In genomic region chr6:118042855-118043254, GRCh38 we compare ENCODE assay signal across 21 cellular contexts.
"Had no signal": no experiment of that assay in that cellular context is flagged by ENCODE, and none has a peak within 500 bp of the region (broad histone marks: within the 10 kb centered on the region; RNA-seq: fewer than 3 reads in every experiment).

No MANE protein-coding gene starts in this region.

- H3K4me3 ChIP-seq: adrenal gland, cardiac muscle cell, esophagus squamous epithelium, left ventricle myocardium inferior, right lobe of liver, stomach, vagina had no signal

- H3K9me3 Mint-ChIP-seq: activated naive CD4-positive, alpha-beta T cell treated with anti-CD3 and anti-CD28 coated beads, Interleukin-2, amount 50 U/mL, for 72 hours; activated T-helper 1 cell treated with anti-CD3 and anti-CD28 coated beads, Interleukin-12 subunit alpha, Interleukin-12 subunit beta, Interleukin-2, Interleukin-4 antibody, amounts not matched to agents 30 ng/mL and 10 ng/mL and 1 ng/mL, durations not matched to agents 14 hours and 24 hours and 36 hours; effector memory CD8-positive, alpha-beta T cell; stimulated activated effector memory CD8-positive, alpha-beta T cell treated with anti-CD3 and anti-CD28 coated beads, Interleukin-12 subunit alpha, Interleukin-12 subunit beta, amount 100 ng/mL, for 72 hours; WTC11 had no signal

- DNase-seq: activated CD4-positive, alpha-beta T cell treated with anti-CD3 and anti-CD28 coated beads for 36 hours; activated CD4-positive, alpha-beta T cell treated with anti-CD3 and anti-CD28 coated beads, Interleukin-2, amount 50 U/mL, for 48 hours; activated gamma-delta T cell treated with Interleukin-2 at 50 U/mL for 16 hours; adrenal gland; dermis blood vessel endothelial cell; effector memory CD8-positive, alpha-beta T cell; esophagus squamous epithelium; immature natural killer cell; kidney glomerular epithelial cell; left ventricle myocardium inferior; naive thymus-derived CD4-positive, alpha-beta T cell; right lobe of liver; stimulated activated CD4-positive, alpha-beta T cell treated with anti-CD3 and anti-CD28 coated beads, Interleukin-4, amount 100 ng/mL, for 24 hours; stomach; trophoblast cell had no signal

- H3K4me1 ChIP-seq: adrenal gland, esophagus squamous epithelium, right lobe of liver, stomach, vagina had no signal

- H3K9me3 ChIP-seq: adrenal gland, esophagus squamous epithelium, left ventricle myocardium inferior, right lobe of liver, vagina had no signal

- H3K36me3 ChIP-seq: adrenal gland, cardiac muscle cell, esophagus squamous epithelium, left ventricle myocardium inferior, right lobe of liver, stomach, vagina had no signal

- H3K4me3 Mint-ChIP-seq: activated CD4-positive, alpha-beta T cell treated with anti-CD3 and anti-CD28 coated beads for 36 hours; activated T-helper 1 cell treated with anti-CD3 and anti-CD28 coated beads, Interleukin-12 subunit alpha, Interleukin-12 subunit beta, Interleukin-2, Interleukin-4 antibody, amounts not matched to agents 30 ng/mL and 10 ng/mL and 1 ng/mL, durations not matched to agents 14 hours and 24 hours and 36 hours; effector memory CD8-positive, alpha-beta T cell; immature natural killer cell; naive thymus-derived CD4-positive, alpha-beta T cell; stimulated activated effector memory CD8-positive, alpha-beta T cell treated with anti-CD3 and anti-CD28 coated beads, Interleukin-12 subunit alpha, Interleukin-12 subunit beta, amount 100 ng/mL, for 72 hours; WTC11 had no signal

- H3K36me3 Mint-ChIP-seq: activated naive CD4-positive, alpha-beta T cell treated with anti-CD3 and anti-CD28 coated beads, Interleukin-2, amount 50 U/mL, for 72 hours; immature natural killer cell; stimulated activated effector memory CD8-positive, alpha-beta T cell treated with anti-CD3 and anti-CD28 coated beads, Interleukin-12 subunit alpha, Interleukin-12 subunit beta, amount 100 ng/mL, for 72 hours; WTC11 had no signal

- H3K27me3 ChIP-seq: adrenal gland, cardiac muscle cell, esophagus squamous epithelium, right lobe of liver, stomach, vagina had no signal

- ATAC-seq: activated CD4-positive, alpha-beta T cell treated with anti-CD3 and anti-CD28 coated beads for 36 hours; activated naive CD4-positive, alpha-beta T cell treated with anti-CD3 and anti-CD28 coated beads, Interleukin-2, amount 50 U/mL, for 72 hours; effector memory CD8-positive, alpha-beta T cell; naive thymus-derived CD4-positive, alpha-beta T cell; right lobe of liver; stimulated activated effector memory CD8-positive, alpha-beta T cell treated with anti-CD3 and anti-CD28 coated beads, Interleukin-12 subunit alpha, Interleukin-12 subunit beta, amount 100 ng/mL, for 72 hours; WTC11 had no signal

- H3K27ac Mint-ChIP-seq: activated CD4-positive, alpha-beta T cell treated with anti-CD3 and anti-CD28 coated beads for 36 hours; activated naive CD4-positive, alpha-beta T cell treated with anti-CD3 and anti-CD28 coated beads, Interleukin-2, amount 50 U/mL, for 72 hours; activated T-helper 1 cell treated with anti-CD3 and anti-CD28 coated beads, Interleukin-12 subunit alpha, Interleukin-12 subunit beta, Interleukin-2, Interleukin-4 antibody, amounts not matched to agents 30 ng/mL and 10 ng/mL and 1 ng/mL, durations not matched to agents 14 hours and 24 hours and 36 hours; effector memory CD8-positive, alpha-beta T cell; immature natural killer cell; naive thymus-derived CD4-positive, alpha-beta T cell; stimulated activated effector memory CD8-positive, alpha-beta T cell treated with anti-CD3 and anti-CD28 coated beads, Interleukin-12 subunit alpha, Interleukin-12 subunit beta, amount 100 ng/mL, for 72 hours; WTC11 had no signal

- H3K4me1 Mint-ChIP-seq: activated CD4-positive, alpha-beta T cell treated with anti-CD3 and anti-CD28 coated beads for 36 hours; immature natural killer cell; naive thymus-derived CD4-positive, alpha-beta T cell; stimulated activated effector memory CD8-positive, alpha-beta T cell treated with anti-CD3 and anti-CD28 coated beads, Interleukin-12 subunit alpha, Interleukin-12 subunit beta, amount 100 ng/mL, for 72 hours; WTC11 had no signal

- H3K27ac ChIP-seq: adrenal gland, cardiac muscle cell, esophagus squamous epithelium, left ventricle myocardium inferior, right lobe of liver, stomach, vagina had no signal
